8 cellular contexts compared by ENCODE assay signal in genomic region chr13:44759222-44759721, GRCh38.
DNase-seq lines count a peak whose midpoint lies in the region; ATAC-seq and TF ChIP-seq lines count a peak whose summit lies in the region.

No MANE protein-coding gene starts in this region.

- TF ChIP-seq POLR2A in HCT116 (IDR thresholded peaks at IDR 0.05; ENCODE audit: borderline replicate concordance, extremely low read depth, insufficient read depth, insufficient read length) (no peak), esophagus muscularis mucosa (IDR thresholded peaks at IDR 0.05; ENCODE audit: low read depth) (no peak), gastrocnemius medialis (IDR thresholded peaks at IDR 0.05) (peak in 1 of 2 donors; percentile 48)

- 85% methylated on average over 6 of the region's 6 CpGs for WGBS in esophagus muscularis mucosa

- H3K4me3 ChIP-seq in HCT116 (replicated peaks in 1 of 2; ENCODE audit: low read depth in 1 of 2, low read length in 2 of 2), result no peak overlapping the region
- H3K4me3 ChIP-seq in esophagus muscularis mucosa, result no peak overlapping the region
- peak overlapping the region in 3 of 4 donors; percentile 30 to 36 (median 33) for H3K4me3 ChIP-seq in gastrocnemius medialis

- H3K79me2 ChIP-seq in HCT116 (ENCODE audit: insufficient read depth, low read length), result no peaks in the 10 kb centered on the region

- TF ChIP-seq EP300 in esophagus muscularis mucosa (IDR thresholded peaks at IDR 0.05), result no peak

- DNase-seq in HCT116 (ENCODE audit: low read depth, low spot score), result no peak
- peak; percentile 26 for DNase-seq in NCI-H2227 treated with DMSO at 0.1 percent for 48 hours (lab: John Stamatoyannopoulos, UW)
- no peak for DNase-seq in esophagus muscularis mucosa (ENCODE audit: extremely low spot score)
- DNase-seq in gastrocnemius medialis, result peak; percentile 23 to 72
- DNase-seq in cerebellar cortex (ENCODE audit: low spot score), result no peak
- DNase-seq in NCI-H1694 (lab: John Stamatoyannopoulos, UW), result no peak

- peak overlapping the region; percentile 83 for H2AFZ ChIP-seq in HCT116 (ENCODE audit: low read depth, low read length, poor library complexity, severe bottlenecking)

- ATAC-seq in HCT116 (no peak), gastrocnemius medialis (peak; percentile 56 to 68), GM19467 (IDR thresholded peaks at IDR 0.05; ENCODE audit: unreplicated experiment) (no peak), HG03025 (IDR thresholded peaks at IDR 0.05; ENCODE audit: low FRiP score, unreplicated experiment) (no peak)

- TF ChIP-seq RAD21 in HCT116 (IDR thresholded peaks at IDR 0.05; ENCODE audit: low read depth), result no peak

- intact Hi-C loops in HCT116 (cut with micrococcal nuclease), result no loop called here
- intact Hi-C loops in esophagus muscularis mucosa (cut with DNase I), result no loop called here
- intact Hi-C loops in gastrocnemius medialis (cut with DNase I; ENCODE audit: low total_unique reads), result no loop called here

- H3K27ac ChIP-seq in HCT116 (ENCODE audit: low read depth, low read length) (no peak overlapping the region), esophagus muscularis mucosa (replicated peaks in 1 of 4) (peak overlapping the region; percentile 59 to 74 (median 63)), gastrocnemius medialis (peak overlapping the region; percentile 89 to 96 (median 96))

- H3K27me3 ChIP-seq in HCT116 (ENCODE audit: insufficient read depth, low read length), result no peaks in the 10 kb centered on the region
- H3K27me3 ChIP-seq in esophagus muscularis mucosa, result no peaks in the 10 kb centered on the region
- H3K27me3 ChIP-seq in gastrocnemius medialis, result no peaks in the 10 kb centered on the region

- peak overlapping the region; percentile 35 for H3K4me2 ChIP-seq in HCT116 (ENCODE audit: low read length)

- H3K9me2 ChIP-seq in HCT116 (ENCODE audit: insufficient read depth), result no peaks in the 10 kb centered on the region

- POLR2A ChIA-PET in HCT116 (lab: Charles Lee), result no interaction called here

- no TSS peak for BruUV-seq in HCT116 (replicated peaks; lab: Mats Ljungman, UMichigan)

- 0 out of 2 replicates have a peak overlapping the region, but pooled peaks have one; percentile 13 for H3K9ac ChIP-seq in HCT116 (ENCODE audit: low read length)

- RAD21 ChIA-PET in HCT116 (lab: Charles Lee; ENCODE audit: low non-redundant PET in 1 of 2, low total read pairs in 2 of 2, uncharacterized antibody in 2 of 2, unreplicated experiment in 2 of 2), result no interaction called here

- CTCF ChIA-PET in HCT116 (lab: Charles Lee), result interaction anchor here (0.6 kb wide), 1 partner anchor 111 kb away, joined by 3 read pairs; no protein-coding TSS in a partner anchor

- no peaks in the 10 kb centered on the region for H3K36me3 ChIP-seq in HCT116 (ENCODE audit: control insufficient read depth in 1 of 2, insufficient read depth in 2 of 2, low read length in 2 of 2)
- H3K36me3 ChIP-seq in esophagus muscularis mucosa, result no peaks in the 10 kb centered on the region
- no peaks in the 10 kb centered on the region for H3K36me3 ChIP-seq in gastrocnemius medialis

- in situ Hi-C loops in gastrocnemius medialis (cut with MboI; ENCODE audit: low sequenced_read_pairs in 4 of 4), result no loop called here

- no peaks in the 10 kb centered on the region for H3K9me3 ChIP-seq in HCT116 (ENCODE audit: control insufficient read depth in 1 of 2, insufficient read depth in 1 of 2, low read depth in 1 of 2, low read length in 2 of 2)
- no peaks in the 10 kb centered on the region for H3K9me3 ChIP-seq in esophagus muscularis mucosa
- no peaks in the 10 kb centered on the region for H3K9me3 ChIP-seq in gastrocnemius medialis

- H4K20me1 ChIP-seq in HCT116 (ENCODE audit: insufficient read depth), result no peaks in the 10 kb centered on the region

- H3K4me1 ChIP-seq in HCT116 (ENCODE audit: control insufficient read depth in 1 of 2, insufficient read depth in 2 of 2, low read length in 2 of 2), result peaks cover 6 to 33% of the 10 kb centered on the region in 2 experiments; a peak in 3 of 4 replicates
- H3K4me1 ChIP-seq in esophagus muscularis mucosa, result peaks cover 10 to 23% (median 17%) of the 10 kb centered on the region in 4 donors
- peaks cover 30 to 45% of the 10 kb centered on the region in 2 donors for H3K4me1 ChIP-seq in gastrocnemius medialis

- TF ChIP-seq CTCF in HCT116 (IDR thresholded peaks at IDR 0.05 in 2 of 3, conservative IDR thresholded peaks at IDR 0.05 in 1 of 3; ENCODE audit: borderline replicate concordance in 1 of 3, insufficient read depth in 1 of 3, low read depth in 2 of 3, low read length in 2 of 3) (no peak), esophagus muscularis mucosa (IDR thresholded peaks at IDR 0.05) (no peak), gastrocnemius medialis (IDR thresholded peaks at IDR 0.05 in 4 of 5, conservative IDR thresholded peaks at IDR 0.05 in 1 of 5) (no peak)

TF ChIP-seq in HCT116, 20 proteins besides CTCF, POLR2A, EP300 and RAD21:
- no peak for TF ChIP-seq SRF (IDR thresholded peaks at IDR 0.05; ENCODE audit: low read depth)
- TF ChIP-seq ZFX (IDR thresholded peaks at IDR 0.05), result no peak
- no peak for TF ChIP-seq POLR2AphosphoS5 (IDR thresholded peaks at IDR 0.05; ENCODE audit: low read depth, low read length)
- TF ChIP-seq, protein P1, sequence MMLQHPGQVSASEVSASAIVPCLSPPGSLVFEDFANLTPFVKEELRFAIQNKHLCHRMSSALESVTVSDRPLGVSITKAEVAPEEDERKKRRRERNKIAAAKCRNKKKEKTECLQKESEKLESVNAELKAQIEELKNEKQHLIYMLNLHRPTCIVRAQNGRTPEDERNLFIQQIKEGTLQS (IDR thresholded peaks at IDR 0.05), result no peak
- TF ChIP-seq SP1 (IDR thresholded peaks at IDR 0.05; ENCODE audit: low read depth), result no peak
- no peak for TF ChIP-seq EZH2 (IDR thresholded peaks at IDR 0.05)
- TF ChIP-seq YY1 (IDR thresholded peaks at IDR 0.05; ENCODE audit: extremely low read depth, insufficient replicate concordance, low read depth, low read length), result no peak
- TF ChIP-seq CBX3 (IDR thresholded peaks at IDR 0.05; ENCODE audit: low read depth), result no peak
- no peak for TF ChIP-seq EZH2phosphoT487 (IDR thresholded peaks at IDR 0.05; ENCODE audit: borderline replicate concordance)
- no peak for TF ChIP-seq MAX (IDR thresholded peaks at IDR 0.05)
- no peak for TF ChIP-seq ELF1 (IDR thresholded peaks at IDR 0.05; ENCODE audit: borderline replicate concordance, low read depth)
- TF ChIP-seq REST (IDR thresholded peaks at IDR 0.05; ENCODE audit: low read depth), result no peak
- TF ChIP-seq, protein P2, sequence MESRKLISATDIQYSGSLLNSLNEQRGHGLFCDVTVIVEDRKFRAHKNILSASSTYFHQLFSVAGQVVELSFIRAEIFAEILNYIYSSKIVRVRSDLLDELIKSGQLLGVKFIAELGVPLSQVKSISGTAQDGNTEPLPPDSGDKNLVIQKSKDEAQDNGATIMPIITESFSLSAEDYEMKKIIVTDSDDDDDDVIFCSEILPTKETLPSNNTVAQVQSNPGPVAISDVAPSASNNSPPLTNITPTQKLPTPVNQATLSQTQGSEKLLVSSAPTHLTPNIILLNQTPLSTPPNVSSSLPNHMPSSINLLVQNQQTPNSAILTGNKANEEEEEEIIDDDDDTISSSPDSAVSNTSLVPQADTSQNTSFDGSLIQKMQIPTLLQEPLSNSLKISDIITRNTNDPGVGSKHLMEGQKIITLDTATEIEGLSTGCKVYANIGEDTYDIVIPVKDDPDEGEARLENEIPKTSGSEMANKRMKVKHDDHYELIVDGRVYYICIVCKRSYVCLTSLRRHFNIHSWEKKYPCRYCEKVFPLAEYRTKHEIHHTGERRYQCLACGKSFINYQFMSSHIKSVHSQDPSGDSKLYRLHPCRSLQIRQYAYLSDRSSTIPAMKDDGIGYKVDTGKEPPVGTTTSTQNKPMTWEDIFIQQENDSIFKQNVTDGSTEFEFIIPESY (IDR thresholded peaks at IDR 0.05; ENCODE audit: extremely low read depth, insufficient replicate concordance, low read length), result no peak
- no peak for TF ChIP-seq ZNF274 (IDR thresholded peaks at IDR 0.05; ENCODE audit: low read depth, low read length)
- no peak for TF ChIP-seq TCF7L2 (IDR thresholded peaks at IDR 0.05; ENCODE audit: borderline replicate concordance, extremely low read depth, insufficient read depth, insufficient read length)
- TF ChIP-seq EGR1 (IDR thresholded peaks at IDR 0.05; ENCODE audit: low read depth), result no peak
- no peak for TF ChIP-seq SIN3A (IDR thresholded peaks at IDR 0.05; ENCODE audit: low read depth)
- TF ChIP-seq CEBPB (IDR thresholded peaks at IDR 0.05; ENCODE audit: low read depth), result no peak

Comparison
In these comparisons a context has a peak if more than half of its experiments do, and no peak if none do; other contexts are left out.
1. ATAC-seq: peak in gastrocnemius medialis (2 of 2); none in HCT116 (single experiment), GM19467 (single experiment) and HG03025 (single experiment).
2. DNase-seq: peak in NCI-H2227 treated with DMSO at 0.1 percent for 48 hours (single experiment) and gastrocnemius medialis (2 of 2); none in HCT116 (single experiment), esophagus muscularis mucosa (single experiment), cerebellar cortex (single experiment) and NCI-H1694 (single experiment).
3. H3K4me3 ChIP-seq: peak in gastrocnemius medialis (3 of 4); none in HCT116 (0 of 2) and esophagus muscularis mucosa (0 of 4).